ENCODE assay signal across 11 cellular contexts in genomic region chr2:69535739-69536374, GRCh38.
DNase-seq lines count a peak whose midpoint lies in the region; ATAC-seq and TF ChIP-seq lines count a peak whose summit lies in the region.
"Had no signal": no experiment of that assay in that cellular context is flagged by ENCODE, and none has a peak within 500 bp of the region (broad histone marks: within the 10 kb centered on the region; RNA-seq: fewer than 3 reads in every experiment).

No MANE protein-coding gene starts in this region.

- DNase-seq in SIG-M5 treated with dmso at 0.1 percent for 504 hours (lab: John Stamatoyannopoulos, UW; ENCODE audit: unreplicated experiment) (peak; percentile 27), SIG-M5 (lab: John Stamatoyannopoulos, UW) (no peak), SKM-1 treated with dmso at 0.1 percent for 144 hours (lab: John Stamatoyannopoulos, UW; ENCODE audit: unreplicated experiment) (peak; percentile 54), caudate nucleus (lab: John Stamatoyannopoulos, UW) (no peak), dorsolateral prefrontal cortex (no peak), DMS 273 treated with DMSO at 0.1 percent for 48 hours (lab: John Stamatoyannopoulos, UW) (no peak)
- DNase-seq in naive thymus-derived CD8-positive, alpha-beta T cell, result no peak
- DNase-seq: foreskin keratinocyte had no signal

- POLR2A ChIA-PET in naive thymus-derived CD8-positive, alpha-beta T cell (lab: Charles Lee), result no interaction called here

- no peak overlapping the region for H3K4me3 ChIP-seq in dorsolateral prefrontal cortex
- H3K4me3 ChIP-seq: suprapubic skin had no signal

- intact Hi-C loops in dorsolateral prefrontal cortex (cut with DNase I), result no loop called here

- H3K27me3 Mint-ChIP-seq in naive thymus-derived CD8-positive, alpha-beta T cell, result no peaks in the 10 kb centered on the region
- H3K27me3 Mint-ChIP-seq: brain had no signal

- no peak overlapping the region for H3K27ac ChIP-seq in caudate nucleus (ENCODE audit: low read depth, low read length)
- peak overlapping the region in 2 of 59 donors; percentile 2 to 5 for H3K27ac ChIP-seq in dorsolateral prefrontal cortex
- H3K27ac ChIP-seq: foreskin keratinocyte, suprapubic skin had no signal

- H3K4me3 Mint-ChIP-seq in naive thymus-derived CD8-positive, alpha-beta T cell, result peak overlapping the region in 1 of 10 donors; percentile 54
- H3K4me3 Mint-ChIP-seq: brain had no signal

- H3K27ac Mint-ChIP-seq in naive thymus-derived CD8-positive, alpha-beta T cell, result peak overlapping the region; percentile 8 to 87 (median 76)

- ATAC-seq in HG02678 (IDR thresholded peaks at IDR 0.05; ENCODE audit: unreplicated experiment), result peak; percentile 57
- ATAC-seq in naive thymus-derived CD8-positive, alpha-beta T cell, result no peak
- ATAC-seq: foreskin keratinocyte had no signal

- H3K27me3 ChIP-seq in dorsolateral prefrontal cortex, result no peaks in the 10 kb centered on the region
- H3K27me3 ChIP-seq: foreskin keratinocyte, suprapubic skin had no signal

- no peak for TF ChIP-seq CTCF in dorsolateral prefrontal cortex (IDR thresholded peaks at IDR 0.05 in 54 of 56, conservative IDR thresholded peaks at IDR 0.05 in 2 of 56; ENCODE audit: low read depth in 1 of 56, partially characterized antibody in 56 of 56)

- H3K4me1 Mint-ChIP-seq in naive thymus-derived CD8-positive, alpha-beta T cell, result peaks cover 30 to 63% (median 40%) of the 10 kb centered on the region in 4 donors
- H3K4me1 Mint-ChIP-seq: brain had no signal

- H3K36me3 Mint-ChIP-seq in naive thymus-derived CD8-positive, alpha-beta T cell, result peaks cover 44 to 100% (median 71%) of the 10 kb centered on the region in 3 donors

- H3K9me3 Mint-ChIP-seq in naive thymus-derived CD8-positive, alpha-beta T cell, result peaks cover 0 to 19% (median 8%) of the 10 kb centered on the region in 9 donors

Comparison
In these comparisons a context has a peak if more than half of its experiments do, and no peak if none do; other contexts are left out.
1. DNase-seq: peak in SIG-M5 treated with dmso at 0.1 percent for 504 hours (single experiment) and SKM-1 treated with dmso at 0.1 percent for 144 hours (single experiment); none in SIG-M5 (single experiment), naive thymus-derived CD8-positive, alpha-beta T cell (0 of 10), caudate nucleus (0 of 61), dorsolateral prefrontal cortex (0 of 10) and DMS 273 treated with DMSO at 0.1 percent for 48 hours (single experiment).